ENCODE assay signal across 8 cellular contexts in genomic region chr10:49592726-49593563, GRCh38. TPM values are rescaled to one million over a fixed set of nuclear protein-coding genes. Genes with fewer than 3 reads are reported as not detected.
DNase-seq lines count a peak whose midpoint lies in the region; ATAC-seq, FAIRE-seq and TF ChIP-seq lines count a peak whose summit lies in the region.

No MANE protein-coding gene starts in this region.

- no peak for TF ChIP-seq RAD21 in HepG2 (CRISPR knock-in tag; IDR thresholded peaks at IDR 0.05)

- WGBS in HepG2 (ENCODE audit: low lambda C conversion rate), result 11% methylated on average over 7 of the region's 9 CpGs

- POLR2A ChIA-PET in HepG2 (lab: Yijun Ruan, JAX), result no interaction called here

- H3K36me3 ChIP-seq in HepG2 (replicated peaks in 1 of 2; ENCODE audit: control insufficient read depth in 1 of 2, insufficient read depth in 2 of 2, low read length in 2 of 2), result no peaks in the 10 kb centered on the region

- H3K4me3 ChIP-seq in choroid plexus epithelial cell (ENCODE audit: low read depth, low read length), result no peak overlapping the region
- no peak overlapping the region for H3K4me3 ChIP-seq in HepG2 (replicated peaks in 1 of 3; ENCODE audit: insufficient read depth in 1 of 3, low read depth in 2 of 3, low read length in 3 of 3)

- ATAC-seq in HepG2 (peak; percentile 83), GM18870 (IDR thresholded peaks at IDR 0.05; ENCODE audit: unreplicated experiment) (no peak)

- no TSS peak for BruUV-seq in HepG2 (replicated peaks; lab: Mats Ljungman, UMichigan)

- TF ChIP-seq CTCF in choroid plexus epithelial cell (conservative IDR thresholded peaks at IDR 0.05; ENCODE audit: low read depth, low read length), result peak; percentile 99
- TF ChIP-seq CTCF in HepG2 (CRISPR knock-in tag; IDR thresholded peaks at IDR 0.05), result peak; percentile 82

- no peaks in the 10 kb centered on the region for H3K79me2 ChIP-seq in HepG2 (ENCODE audit: insufficient read depth, low read length)

- H3K27me3 ChIP-seq in HepG2 (ENCODE audit: control insufficient read depth in 1 of 2, insufficient read depth in 2 of 2, low read length in 2 of 2), result peaks cover 0 to 13% of the 10 kb centered on the region in 2 experiments; a peak in 2 of 5 replicates

- in situ Hi-C loops in G401 (cut with HindIII; ENCODE audit: low sequenced_read_pairs) (no loop called here), HepG2 (cut with HindIII; ENCODE audit: extremely low pct_ligation_motif_present, low pct_unique_long_range_greater_than_20kb) (loop anchor here (10.0 to 25.0 kb wide), 2 partner anchors 172 to 619 kb away; partner anchors contain the start of gene OGDHL)

- H3K9me3 ChIP-seq in HepG2 (ENCODE audit: low read length), result no peaks in the 10 kb centered on the region

- no peak overlapping the region for H3K9ac ChIP-seq in HepG2 (ENCODE audit: insufficient read depth, low read depth, low read length)

- no peak for TF ChIP-seq EP300 in HepG2 (IDR thresholded peaks at IDR 0.05; ENCODE audit: low read depth in 2 of 2, low read length in 2 of 2)
- no peak for TF ChIP-seq EP300 in HepG2 (CRISPR knock-in tag; IDR thresholded peaks at IDR 0.05; ENCODE audit: borderline replicate concordance)

- no peak overlapping the region for H2AFZ ChIP-seq in HepG2 (ENCODE audit: low read length)

- CTCF ChIA-PET in HepG2 (lab: Yijun Ruan, JAX; ENCODE audit: low intra/inter-chr PET ratio, low total read pairs), result interaction anchor here (2.4 kb wide), 1 partner anchor 631 kb away, joined by 7 read pairs; no protein-coding TSS in a partner anchor

- intact Hi-C loops in HepG2 (cut with micrococcal nuclease; ENCODE audit: unreplicated experiment), result loop anchor here (2.0 to 5.0 kb wide), 3 partner anchors 169 to 632 kb away; partner anchors contain the start of gene OGDHL

- H3K4me2 ChIP-seq in HepG2 (ENCODE audit: low read depth, low read length), result no peak overlapping the region

- H3K27ac ChIP-seq in HepG2 (ENCODE audit: extremely low read length, insufficient read depth, low read length), result no peak overlapping the region

- DNase-seq in G401 (ENCODE audit: low spot score) (peak; percentile 73), H54 (ENCODE audit: insufficient read length, low spot score) (peak; percentile 77), NCI-H1105 treated with DMSO at 0.1 percent for 48 hours (lab: John Stamatoyannopoulos, UW) (peak; percentile 18), choroid plexus epithelial cell (ENCODE audit: low read depth) (peak; percentile 73), HepG2 (ENCODE audit: low spot score) (peak; percentile 53)
- peak; percentile 57 for DNase-seq in activated CD4-positive, CD25-positive, alpha-beta regulatory T cell treated with anti-CD3 and anti-CD28 coated beads, Interleukin-2, amount 50 U/mL, for 72 hours
- peak; percentile 25 to 44 (median 26) for DNase-seq in stimulated activated CD4-positive, alpha-beta T cell treated with anti-CD3 and anti-CD28 coated beads, TNF-alpha, amount 100 ng/mL, for 48 hours (ENCODE audit: low read depth in 3 of 3)

- H4K20me1 ChIP-seq in HepG2 (ENCODE audit: insufficient read depth, low read length), result no peaks in the 10 kb centered on the region

- peaks cover 12% of the 10 kb centered on the region; the same call in 1 of the 2 replicates for H3K4me1 ChIP-seq in HepG2 (ENCODE audit: insufficient read depth, low read length)

- FAIRE-seq in H54 (lab: Jason Lieb, UNC), result peak; percentile 43
- peak; percentile 72 for FAIRE-seq in HepG2 (lab: Jason Lieb, UNC)

- TF ChIP-seq POLR2A in H54 (IDR thresholded peaks at IDR 0.05; ENCODE audit: low read depth, low read length), result no peak
- no peak for TF ChIP-seq POLR2A in HepG2 (IDR thresholded peaks at IDR 0.05; ENCODE audit: insufficient read depth in 1 of 2, low read depth in 2 of 2, low read length in 2 of 2)

RNA-seq across cellular contexts. Expression of gene SLC18A3, which starts 17.2 kb away (rescaled TPM):
- total RNA-seq in G401 (2014; rRNA removed; shearing (Covaris generic)), result not detected in 2 replicates
- not detected in 2 replicates for total RNA-seq in HepG2 (2016; rRNA removed; fragmentation: Illumina TruSeq; extraction: Trizol)
- not detected in 2 replicates for total RNA-seq in HepG2 (2016; cell fraction: cytosol; rRNA removed; fragmentation: Illumina TruSeq; extraction: Trizol; ENCODE audit: low read depth)
- not detected in 2 replicates for total RNA-seq in HepG2 (2016; cell fraction: insoluble cytoplasmic fraction; rRNA removed; fragmentation: Illumina TruSeq; extraction: Trizol)
- total RNA-seq in HepG2 (2016; cell fraction: membrane; rRNA removed; fragmentation: Illumina TruSeq; extraction: Trizol), result not detected in 2 replicates
- total RNA-seq in HepG2 (2016; cell fraction: nucleus; rRNA removed; fragmentation: Illumina TruSeq; extraction: Trizol), result not detected in 2 replicates
- not detected in 2 replicates for polyA plus RNA-seq in HepG2 (2011; rRNA removed)
- polyA plus RNA-seq in HepG2 (2011; cell fraction: cytosol; rRNA removed), result not detected in 2 replicates
- polyA plus RNA-seq in HepG2 (2011; cell fraction: nucleus; rRNA removed), result not detected in 2 replicates
- polyA plus RNA-seq in HepG2 (2012), result not detected in 2 replicates
- polyA plus RNA-seq in HepG2 (2016; cell fraction: cytosol; fragmentation: Illumina TruSeq; extraction: Trizol; ENCODE audit: low read depth), result not detected in 2 replicates
- not detected in 2 replicates for polyA plus RNA-seq in HepG2 (2016; cell fraction: insoluble cytoplasmic fraction; fragmentation: Illumina TruSeq; extraction: Trizol; ENCODE audit: low read depth)
- not detected in 2 replicates for polyA plus RNA-seq in HepG2 (2016; cell fraction: membrane; fragmentation: Illumina TruSeq; extraction: Trizol; ENCODE audit: low read depth)
- polyA plus RNA-seq in HepG2 (2016; cell fraction: nucleus; fragmentation: Illumina TruSeq; extraction: Trizol; ENCODE audit: insufficient read depth, low read depth), result not detected in 2 replicates
- 0.09 TPM in 1 of 2 replicates, not detected in the other for polyA minus RNA-seq in HepG2 (2011; rRNA and poly(A)+ RNA removed; ENCODE audit: low replicate concordance)
- polyA minus RNA-seq in HepG2 (2011; cell fraction: cytosol; rRNA and poly(A)+ RNA removed), result not detected in 2 replicates
- not detected in 2 replicates for polyA minus RNA-seq in HepG2 (2011; cell fraction: nucleus; rRNA and poly(A)+ RNA removed)

RNA-seq across cellular contexts. Expression of gene CHAT, which starts 20.9 kb away (rescaled TPM):
- total RNA-seq in G401 (2014; rRNA removed; shearing (Covaris generic)), result not detected in 2 replicates
- not detected in 2 replicates for total RNA-seq in HepG2 (2016; rRNA removed; fragmentation: Illumina TruSeq; extraction: Trizol)
- not detected in 2 replicates for total RNA-seq in HepG2 (2016; cell fraction: cytosol; rRNA removed; fragmentation: Illumina TruSeq; extraction: Trizol; ENCODE audit: low read depth)
- total RNA-seq in HepG2 (2016; cell fraction: insoluble cytoplasmic fraction; rRNA removed; fragmentation: Illumina TruSeq; extraction: Trizol), result not detected in 2 replicates
- not detected in 2 replicates for total RNA-seq in HepG2 (2016; cell fraction: membrane; rRNA removed; fragmentation: Illumina TruSeq; extraction: Trizol)
- total RNA-seq in HepG2 (2016; cell fraction: nucleus; rRNA removed; fragmentation: Illumina TruSeq; extraction: Trizol), result not detected in 2 replicates
- polyA plus RNA-seq in HepG2 (2011; rRNA removed), result not detected in 2 replicates
- polyA plus RNA-seq in HepG2 (2011; cell fraction: cytosol; rRNA removed), result not detected in 2 replicates
- polyA plus RNA-seq in HepG2 (2011; cell fraction: nucleus; rRNA removed), result not detected in 2 replicates
- polyA plus RNA-seq in HepG2 (2012), result not detected in 2 replicates
- not detected in 2 replicates for polyA plus RNA-seq in HepG2 (2016; cell fraction: cytosol; fragmentation: Illumina TruSeq; extraction: Trizol; ENCODE audit: low read depth)
- polyA plus RNA-seq in HepG2 (2016; cell fraction: insoluble cytoplasmic fraction; fragmentation: Illumina TruSeq; extraction: Trizol; ENCODE audit: low read depth), result not detected in 2 replicates
- polyA plus RNA-seq in HepG2 (2016; cell fraction: membrane; fragmentation: Illumina TruSeq; extraction: Trizol; ENCODE audit: low read depth), result not detected in 2 replicates
- polyA plus RNA-seq in HepG2 (2016; cell fraction: nucleus; fragmentation: Illumina TruSeq; extraction: Trizol; ENCODE audit: insufficient read depth, low read depth), result not detected in 2 replicates
- polyA minus RNA-seq in HepG2 (2011; rRNA and poly(A)+ RNA removed; ENCODE audit: low replicate concordance), result not detected in 2 replicates
- not detected in 2 replicates for polyA minus RNA-seq in HepG2 (2011; cell fraction: cytosol; rRNA and poly(A)+ RNA removed)
- not detected in 2 replicates for polyA minus RNA-seq in HepG2 (2011; cell fraction: nucleus; rRNA and poly(A)+ RNA removed)

RNA-seq across cellular contexts. Expression of gene ERCC6, which starts 54.0 kb away (rescaled TPM):
- 3.6 and 13.3 TPM in 2 replicates for total RNA-seq in G401 (2014; rRNA removed; shearing (Covaris generic))
- 9.8 and 11.8 TPM in 2 replicates for total RNA-seq in HepG2 (2016; rRNA removed; fragmentation: Illumina TruSeq; extraction: Trizol)
- total RNA-seq in HepG2 (2016; cell fraction: cytosol; rRNA removed; fragmentation: Illumina TruSeq; extraction: Trizol; ENCODE audit: low read depth), result 9.6 and 11.6 TPM in 2 replicates
- total RNA-seq in HepG2 (2016; cell fraction: insoluble cytoplasmic fraction; rRNA removed; fragmentation: Illumina TruSeq; extraction: Trizol), result 9.2 and 11.5 TPM in 2 replicates
- 3.1 and 3.4 TPM in 2 replicates for total RNA-seq in HepG2 (2016; cell fraction: membrane; rRNA removed; fragmentation: Illumina TruSeq; extraction: Trizol)
- 11.7 and 15.3 TPM in 2 replicates for total RNA-seq in HepG2 (2016; cell fraction: nucleus; rRNA removed; fragmentation: Illumina TruSeq; extraction: Trizol)
- polyA plus RNA-seq in HepG2 (2011; rRNA removed), result 4.8 and 5.1 TPM in 2 replicates
- 2.0 and 3.0 TPM in 2 replicates for polyA plus RNA-seq in HepG2 (2011; cell fraction: cytosol; rRNA removed)
- polyA plus RNA-seq in HepG2 (2011; cell fraction: nucleus; rRNA removed), result 7.4 and 10.0 TPM in 2 replicates
- polyA plus RNA-seq in HepG2 (2012), result 3.7 and 4.9 TPM in 2 replicates
- polyA plus RNA-seq in HepG2 (2016; cell fraction: cytosol; fragmentation: Illumina TruSeq; extraction: Trizol; ENCODE audit: low read depth), result 0.33 and 0.57 TPM in 2 replicates
- polyA plus RNA-seq in HepG2 (2016; cell fraction: insoluble cytoplasmic fraction; fragmentation: Illumina TruSeq; extraction: Trizol; ENCODE audit: low read depth), result 5.4 and 6.2 TPM in 2 replicates
- polyA plus RNA-seq in HepG2 (2016; cell fraction: membrane; fragmentation: Illumina TruSeq; extraction: Trizol; ENCODE audit: low read depth), result 0.66 and 0.81 TPM in 2 replicates
- 8.3 TPM in 2 replicates for polyA plus RNA-seq in HepG2 (2016; cell fraction: nucleus; fragmentation: Illumina TruSeq; extraction: Trizol; ENCODE audit: insufficient read depth, low read depth)
- 38.4 and 115 TPM in 2 replicates for polyA minus RNA-seq in HepG2 (2011; rRNA and poly(A)+ RNA removed; ENCODE audit: low replicate concordance)
- 5.5 and 8.2 TPM in 2 replicates for polyA minus RNA-seq in HepG2 (2011; cell fraction: cytosol; rRNA and poly(A)+ RNA removed)
- polyA minus RNA-seq in HepG2 (2011; cell fraction: nucleus; rRNA and poly(A)+ RNA removed), result 37.0 and 38.9 TPM in 2 replicates

Comparison
In these comparisons a context has a peak if more than half of its experiments do, and no peak if none do; other contexts are left out.
1. DNase-seq: peak in every context shown above with its lines; median percentile 77 in H54; 73 in G401; 73 in choroid plexus epithelial cell; 57 in activated CD4-positive, CD25-positive, alpha-beta regulatory T cell treated with anti-CD3 and anti-CD28 coated beads, Interleukin-2, amount 50 U/mL, for 72 hours; 53 in HepG2; 26 in stimulated activated CD4-positive, alpha-beta T cell treated with anti-CD3 and anti-CD28 coated beads, TNF-alpha, amount 100 ng/mL, for 48 hours; 18 in NCI-H1105 treated with DMSO at 0.1 percent for 48 hours.